Comparison of ENCODE assay signal across 19 cellular contexts in the genomic region with DNA sequence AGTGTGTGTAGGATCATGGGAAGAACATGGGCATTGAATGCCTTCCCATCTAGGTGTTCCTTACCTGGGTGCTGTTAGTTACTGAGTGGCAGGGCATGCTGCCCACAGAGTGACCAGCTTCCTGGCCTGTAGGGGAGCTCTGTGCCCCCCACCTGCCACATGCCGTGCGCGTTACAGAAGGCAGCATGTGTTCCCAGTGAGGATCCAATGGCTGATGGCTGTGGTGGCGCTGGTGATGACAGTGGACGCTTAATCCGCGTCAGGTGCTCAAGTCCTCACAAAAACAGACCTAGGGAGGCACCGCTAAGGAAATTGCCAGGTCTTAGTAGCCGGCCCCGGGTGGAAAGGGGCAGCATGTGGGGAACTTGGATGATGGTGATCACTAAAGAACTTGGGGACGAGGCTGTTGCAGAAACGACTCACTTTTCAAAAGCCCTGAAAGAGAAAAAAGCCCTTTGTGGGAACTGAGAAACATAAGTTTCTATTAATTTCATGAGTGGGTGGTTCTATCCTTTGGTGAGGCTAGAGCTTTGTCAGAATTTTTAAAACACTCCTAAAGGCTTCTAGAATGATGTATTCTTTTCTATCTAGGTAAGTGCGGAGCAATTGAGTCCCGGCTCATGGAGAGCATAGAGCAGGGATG.
DNase-seq lines count a peak whose midpoint lies in the region; ATAC-seq and TF ChIP-seq lines count a peak whose summit lies in the region.
"Had no signal": no experiment of that assay in that cellular context is flagged by ENCODE, and none has a peak within 500 bp of the region (broad histone marks: within the 10 kb centered on the region; RNA-seq: fewer than 3 reads in every experiment).

No MANE protein-coding gene starts in this region.

- intact Hi-C loops in breast epithelium (cut with DNase I; ENCODE audit: low total_unique reads) (no loop called here), MCF 10A (cut with micrococcal nuclease) (no loop called here)

- no peak for TF ChIP-seq EP300 in suprapubic skin (IDR thresholded peaks at IDR 0.05)

- 92% methylated on average over 14 of the region's 14 CpGs for WGBS in suprapubic skin

- H3K36me3 Mint-ChIP-seq in MCF 10A (ENCODE audit: insufficient read depth, unreplicated experiment), result peaks cover 54% of the 10 kb centered on the region
- H3K36me3 Mint-ChIP-seq in effector memory CD8-positive, alpha-beta T cell (ENCODE audit: insufficient read depth), result peaks cover 69% of the 10 kb centered on the region

- no peak for TF ChIP-seq CTCF in breast epithelium (IDR thresholded peaks at IDR 0.05)
- TF ChIP-seq CTCF in MCF 10A (IDR thresholded peaks at IDR 0.05; ENCODE audit: unreplicated experiment), result no peak
- TF ChIP-seq CTCF in GM20000 (IDR thresholded peaks at IDR 0.05; ENCODE audit: extremely low read depth, missing control alignments), result no peak
- no peak for TF ChIP-seq CTCF in suprapubic skin (IDR thresholded peaks at IDR 0.05)

- H3K4me3 ChIP-seq in breast epithelium, result no peak overlapping the region
- H3K4me3 ChIP-seq in suprapubic skin, result no peak overlapping the region
- H3K4me3 ChIP-seq: adrenal gland, K562, transverse colon had no signal

- H3K27me3 Mint-ChIP-seq in MCF 10A (ENCODE audit: insufficient read depth, unreplicated experiment), result no peaks in the 10 kb centered on the region
- no peaks in the 10 kb centered on the region for H3K27me3 Mint-ChIP-seq in effector memory CD8-positive, alpha-beta T cell
- H3K27me3 Mint-ChIP-seq: CD4-positive, alpha-beta memory T cell had no signal

- H3K27ac ChIP-seq in breast epithelium (peak overlapping the region; percentile 25 to 71), suprapubic skin (peak overlapping the region; percentile 17)
- H3K27ac ChIP-seq: adrenal gland, transverse colon had no signal

- CTCF ChIA-PET in MCF 10A (lab: Yijun Ruan, JAX), result interaction anchor here (0.6 to 0.7 kb wide), 5 partner anchors 17 to 410 kb away, joined by 3 read pairs; no protein-coding TSS in a partner anchor

- TF ChIP-seq POLR2A in breast epithelium (IDR thresholded peaks at IDR 0.05), result no peak
- TF ChIP-seq POLR2A in suprapubic skin (IDR thresholded peaks at IDR 0.05), result no peak

- no peaks in the 10 kb centered on the region for H3K36me3 ChIP-seq in breast epithelium
- peaks cover 17% of the 10 kb centered on the region for H3K36me3 ChIP-seq in suprapubic skin
- H3K36me3 ChIP-seq: adrenal gland had no signal

- no peak for ATAC-seq in effector memory CD8-positive, alpha-beta T cell (replicated peaks)
- ATAC-seq: K562 had no signal

- no peak overlapping the region for H3K4me3 Mint-ChIP-seq in MCF 10A (ENCODE audit: unreplicated experiment)
- H3K4me3 Mint-ChIP-seq in effector memory CD8-positive, alpha-beta T cell, result no peak overlapping the region
- H3K4me3 Mint-ChIP-seq: CD4-positive, alpha-beta memory T cell; nephron progenitor cell had no signal

- BruUV-seq in MCF 10A (replicated peaks; lab: Mats Ljungman, UMichigan), result no TSS peak

- POLR2A ChIA-PET in MCF 10A (lab: Yijun Ruan, JAX), result no interaction called here

- H3K27ac Mint-ChIP-seq in MCF 10A (ENCODE audit: low read depth, unreplicated experiment), result no peak overlapping the region
- H3K27ac Mint-ChIP-seq in effector memory CD8-positive, alpha-beta T cell, result peak overlapping the region; percentile 25 to 75
- H3K27ac Mint-ChIP-seq: nephron progenitor cell had no signal

- H3K9me3 Mint-ChIP-seq in MCF 10A (ENCODE audit: unreplicated experiment), result no peaks in the 10 kb centered on the region
- no peaks in the 10 kb centered on the region for H3K9me3 Mint-ChIP-seq in effector memory CD8-positive, alpha-beta T cell
- H3K9me3 Mint-ChIP-seq: CD4-positive, alpha-beta memory T cell; nephron progenitor cell had no signal

- H3K4me1 Mint-ChIP-seq in MCF 10A (ENCODE audit: insufficient read depth, unreplicated experiment), result no peaks in the 10 kb centered on the region
- peaks cover 29 to 70% of the 10 kb centered on the region in 2 donors for H3K4me1 Mint-ChIP-seq in effector memory CD8-positive, alpha-beta T cell (ENCODE audit: low read depth in 2 of 2)

- no peak for DNase-seq in breast epithelium (ENCODE audit: low spot score in 2 of 2)
- DNase-seq in MCF 10A (ENCODE audit: unreplicated experiment), result no peak
- peak; percentile 50 for DNase-seq in GM20000 (ENCODE audit: low spot score)
- DNase-seq in effector memory CD8-positive, alpha-beta T cell, result no peak
- no peak for DNase-seq in suprapubic skin (ENCODE audit: low spot score in 2 of 2)
- DNase-seq in NCI-H774 (lab: John Stamatoyannopoulos, UW), result no peak
- DNase-seq in stimulated activated CD4-positive, alpha-beta T cell treated with anti-CD3 and anti-CD28 coated beads, Interleukin-12 subunit alpha, Interleukin-12 subunit beta, amount 100 ng/mL, for 4 hours, result no peak
- DNase-seq in COLO668 (lab: John Stamatoyannopoulos, UW; ENCODE audit: unreplicated experiment), result no peak
- DNase-seq: activated CD4-positive, alpha-beta T cell treated with anti-CD3 and anti-CD28 coated beads, Interleukin-2, amount 50 U/mL, for 48 hours; CD4-positive, alpha-beta memory T cell; DND-41; MV-4-11; NCI-H1930; nephron progenitor cell; posterior cingulate gyrus; small intestine; transverse colon had no signal

- no peaks in the 10 kb centered on the region for H3K27me3 ChIP-seq in breast epithelium
- H3K27me3 ChIP-seq in suprapubic skin, result no peaks in the 10 kb centered on the region
- H3K27me3 ChIP-seq: adrenal gland, transverse colon had no signal

- no peaks in the 10 kb centered on the region for H3K9me3 ChIP-seq in breast epithelium
- H3K9me3 ChIP-seq in suprapubic skin, result no peaks in the 10 kb centered on the region
- H3K9me3 ChIP-seq: adrenal gland, transverse colon had no signal

- H3K4me1 ChIP-seq in breast epithelium (no peaks in the 10 kb centered on the region), suprapubic skin (no peaks in the 10 kb centered on the region)
- H3K4me1 ChIP-seq: adrenal gland, transverse colon had no signal
